In genomic region chr1:65229754-65230339, GRCh38 we compare ENCODE assay signal across 14 cellular contexts.
"Had no signal": no experiment of that assay in that cellular context is flagged by ENCODE, and none has a peak within 500 bp of the region (broad histone marks: within the 10 kb centered on the region; RNA-seq: fewer than 3 reads in every experiment).

No MANE protein-coding gene starts in this region.

- ATAC-seq: psoas muscle had no signal

- H3K4me3 Mint-ChIP-seq: activated naive CD4-positive, alpha-beta T cell treated with anti-CD3 and anti-CD28 coated beads, Interleukin-2, amount 50 U/mL, for 24 hours; mesothelial cell of epicardium had no signal

- H3K4me3 ChIP-seq: adrenal gland, esophagus squamous epithelium, psoas muscle, right lobe of liver, smooth muscle cell, suprapubic skin had no signal

- H3K4me2 ChIP-seq: smooth muscle cell had no signal

- DNase-seq: activated effector memory CD4-positive, alpha-beta T cell treated with Interleukin-2 at 50 U/mL for 16 hours; adrenal gland; esophagus squamous epithelium; hippocampal formation; psoas muscle; right lobe of liver; stimulated activated CD4-positive, alpha-beta T cell treated with anti-CD3 and anti-CD28 coated beads, Interleukin-4, amount 100 ng/mL, for 4 hours; stimulated activated CD8-positive, alpha-beta memory T cell treated with anti-CD3 and anti-CD28 coated beads, Interleukin-4, amount 100 ng/mL, for 48 hours; stimulated activated naive CD4-positive, alpha-beta T cell treated with Interleukin-2 at 50 U/mL for 16 hours; trophoblast cell had no signal

- H3K9me3 Mint-ChIP-seq: activated naive CD4-positive, alpha-beta T cell treated with anti-CD3 and anti-CD28 coated beads, Interleukin-2, amount 50 U/mL, for 24 hours; mesothelial cell of epicardium had no signal

- H3K4me1 ChIP-seq: adrenal gland, esophagus squamous epithelium, psoas muscle, right lobe of liver, suprapubic skin had no signal

- H3K27me3 ChIP-seq: adrenal gland, esophagus squamous epithelium, right lobe of liver, suprapubic skin had no signal

- H3K27ac Mint-ChIP-seq: activated naive CD4-positive, alpha-beta T cell treated with anti-CD3 and anti-CD28 coated beads, Interleukin-2, amount 50 U/mL, for 24 hours; mesothelial cell of epicardium had no signal

- H3K36me3 ChIP-seq: adrenal gland had no signal

- H3K9me3 ChIP-seq: adrenal gland, esophagus squamous epithelium, psoas muscle, right lobe of liver, suprapubic skin had no signal

- H3K27ac ChIP-seq: adrenal gland, esophagus squamous epithelium, psoas muscle, right lobe of liver, suprapubic skin had no signal

- H3K36me3 Mint-ChIP-seq: activated naive CD4-positive, alpha-beta T cell treated with anti-CD3 and anti-CD28 coated beads, Interleukin-2, amount 50 U/mL, for 24 hours had no signal
